In the genomic region with DNA sequence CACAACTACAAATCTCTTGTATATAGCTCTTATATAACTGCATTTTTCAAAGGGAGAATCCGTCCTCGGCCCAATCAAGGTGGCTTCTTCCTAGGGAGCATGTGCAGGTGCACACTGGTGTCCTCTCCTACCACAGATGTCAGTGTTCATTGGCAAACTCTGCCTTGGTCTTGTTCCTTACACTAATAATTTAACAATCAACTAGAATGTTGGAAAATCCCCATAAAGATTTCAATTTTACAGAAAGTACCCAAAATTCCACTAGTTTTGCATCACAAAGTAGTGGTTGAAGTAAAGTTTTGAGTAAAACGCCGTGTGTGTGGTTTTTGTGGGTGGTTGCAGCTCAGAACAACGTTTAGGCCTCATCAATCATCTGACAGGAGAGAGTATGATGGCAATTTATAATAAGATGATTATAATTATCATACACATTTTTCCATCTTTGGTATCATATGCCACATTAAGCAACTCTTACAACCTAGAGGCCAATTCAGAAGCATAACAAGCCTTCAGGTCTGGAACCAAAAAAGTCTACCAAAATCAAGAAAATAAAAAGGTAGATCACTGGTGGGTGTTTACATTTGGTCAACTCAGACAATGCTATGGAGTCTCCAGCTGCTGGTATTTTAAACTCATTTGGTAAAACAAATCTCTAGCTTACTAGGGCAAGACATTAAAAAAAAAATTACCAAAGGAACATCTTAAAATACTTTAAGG, we compare ENCODE assay signal across 9 cellular contexts.
DNase-seq lines count a peak whose midpoint lies in the region; ATAC-seq and TF ChIP-seq lines count a peak whose summit lies in the region.
"Had no signal": no experiment of that assay in that cellular context is flagged by ENCODE, and none has a peak within 500 bp of the region (broad histone marks: within the 10 kb centered on the region; RNA-seq: fewer than 3 reads in every experiment).

No MANE protein-coding gene starts in this region.

- H3K9me3 ChIP-seq in transverse colon = no peaks in the 10 kb centered on the region

- TF ChIP-seq CTCF in transverse colon (IDR thresholded peaks at IDR 0.05) (no peak), WTC11 (IDR thresholded peaks at IDR 0.05) (no peak)

- no peaks in the 10 kb centered on the region for H3K36me3 ChIP-seq in transverse colon

- intact Hi-C loops in transverse colon (cut with DNase I; ENCODE audit: low total_unique reads) = no loop called here

- no peak for TF ChIP-seq POLR2A in transverse colon (IDR thresholded peaks at IDR 0.05)

- peak overlapping the region; percentile 85 for H3K27ac Mint-ChIP-seq in activated naive CD4-positive, alpha-beta T cell treated with anti-CD3 and anti-CD28 coated beads, Interleukin-2, amount 10 ng/mL, durations not matched to agents 7 days and 5 days
- no peak overlapping the region for H3K27ac Mint-ChIP-seq in WTC11

- peaks cover 0 to 14% (median 0%) of the 10 kb centered on the region in 4 donors for H3K4me1 ChIP-seq in transverse colon

- peaks cover 93% of the 10 kb centered on the region for H3K4me1 Mint-ChIP-seq in activated naive CD4-positive, alpha-beta T cell treated with anti-CD3 and anti-CD28 coated beads, Interleukin-2, amount 10 ng/mL, durations not matched to agents 7 days and 5 days
- H3K4me1 Mint-ChIP-seq in WTC11 = peaks cover 10% of the 10 kb centered on the region

- H3K27me3 ChIP-seq in transverse colon = no peaks in the 10 kb centered on the region

- no peaks in the 10 kb centered on the region for H3K27me3 Mint-ChIP-seq in activated naive CD4-positive, alpha-beta T cell treated with anti-CD3 and anti-CD28 coated beads, Interleukin-2, amount 10 ng/mL, durations not matched to agents 7 days and 5 days
- no peaks in the 10 kb centered on the region for H3K27me3 Mint-ChIP-seq in WTC11 (ENCODE audit: low read depth)

- no peak for TF ChIP-seq EP300 in transverse colon (IDR thresholded peaks at IDR 0.05; ENCODE audit: low read depth)

- WGBS in transverse colon (ENCODE audit: low coverage in 1 of 2), 2 donors = 63 to 66% methylated on average over 3 to 5 of the region's 5 CpGs

- no peak overlapping the region for H3K4me3 ChIP-seq in transverse colon

- peak overlapping the region in 3 of 4 donors; percentile 2 to 47 (median 21) for H3K27ac ChIP-seq in transverse colon

- DNase-seq in activated CD8-positive, alpha-beta memory T cell treated with anti-CD3 and anti-CD28 coated beads for 24 hours = peak; percentile 77
- DNase-seq in activated CD8-positive, alpha-beta memory T cell treated with anti-CD3 and anti-CD28 coated beads, Interleukin-2, amount 50 U/mL, for 4 hours = no peak
- DNase-seq in activated naive CD4-positive, alpha-beta T cell treated with anti-CD3 and anti-CD28 coated beads, Interleukin-2, amount 10 ng/mL, durations not matched to agents 7 days and 5 days = peak; percentile 56
- DNase-seq in transverse colon (no peak), COLO668 (lab: John Stamatoyannopoulos, UW; ENCODE audit: unreplicated experiment) (no peak), WTC11 (ENCODE audit: low spot score) (no peak), NCI-H524 (lab: John Stamatoyannopoulos, UW) (no peak)
- DNase-seq: NCI-H510A treated with DMSO at 0.1 percent for 48 hours had no signal

- ATAC-seq in HG03175 (IDR thresholded peaks at IDR 0.05; ENCODE audit: unreplicated experiment) = peak; percentile 32
- no peak for ATAC-seq in WTC11

- POLR2A ChIA-PET in WTC11 (lab: Charles Lee) = no interaction called here

- peak overlapping the region; percentile 45 for H3K4me3 Mint-ChIP-seq in activated naive CD4-positive, alpha-beta T cell treated with anti-CD3 and anti-CD28 coated beads, Interleukin-2, amount 10 ng/mL, durations not matched to agents 7 days and 5 days
- no peak overlapping the region for H3K4me3 Mint-ChIP-seq in WTC11

- in situ Hi-C loops in transverse colon (cut with MboI; ENCODE audit: low pct_ligation_motif_present in 1 of 4, low pct_unique_long_range_greater_than_20kb in 1 of 4, low sequenced_read_pairs in 3 of 4) = no loop called here

- CTCF ChIA-PET in activated naive CD4-positive, alpha-beta T cell treated with anti-CD3 and anti-CD28 coated beads, Interleukin-2, amount 10 ng/mL, durations not matched to agents 7 days and 5 days (lab: Charles Lee) = interaction anchor here (0.6 to 4.3 kb wide), 11 partner anchors 9 to 339 kb away, joined by 3 to 28 read pairs (median 6); no protein-coding TSS in a partner anchor
- CTCF ChIA-PET in WTC11 (lab: Charles Lee) = no interaction called here

- peaks cover 6% of the 10 kb centered on the region for H3K9me3 Mint-ChIP-seq in activated naive CD4-positive, alpha-beta T cell treated with anti-CD3 and anti-CD28 coated beads, Interleukin-2, amount 10 ng/mL, durations not matched to agents 7 days and 5 days
- H3K9me3 Mint-ChIP-seq in WTC11 = no peaks in the 10 kb centered on the region

- H3K36me3 Mint-ChIP-seq in activated naive CD4-positive, alpha-beta T cell treated with anti-CD3 and anti-CD28 coated beads, Interleukin-2, amount 10 ng/mL, durations not matched to agents 7 days and 5 days = peaks cover 46% of the 10 kb centered on the region
- no peaks in the 10 kb centered on the region for H3K36me3 Mint-ChIP-seq in WTC11

TF ChIP-seq in WTC11, 78 proteins besides CTCF, POLR2A, EP300 and RAD21 (continues in another document):
- TF ChIP-seq SMAD3 (CRISPR knock-in tag; IDR thresholded peaks at IDR 0.05; ENCODE audit: borderline replicate concordance) (no peak), SOX15 (CRISPR knock-in tag; IDR thresholded peaks at IDR 0.05) (no peak), ZBTB21 (CRISPR knock-in tag; IDR thresholded peaks at IDR 0.05; ENCODE audit: borderline replicate concordance) (no peak), ATF1 (CRISPR knock-in tag; IDR thresholded peaks at IDR 0.05) (no peak), ZNF138 (CRISPR knock-in tag; conservative IDR thresholded peaks at IDR 0.05) (no peak), RORB (CRISPR knock-in tag; IDR thresholded peaks at IDR 0.05) (no peak), ETV6 (CRISPR knock-in tag; IDR thresholded peaks at IDR 0.05) (no peak)
- TF ChIP-seq, protein P1, sequence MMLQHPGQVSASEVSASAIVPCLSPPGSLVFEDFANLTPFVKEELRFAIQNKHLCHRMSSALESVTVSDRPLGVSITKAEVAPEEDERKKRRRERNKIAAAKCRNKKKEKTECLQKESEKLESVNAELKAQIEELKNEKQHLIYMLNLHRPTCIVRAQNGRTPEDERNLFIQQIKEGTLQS (CRISPR knock-in tag; conservative IDR thresholded peaks at IDR 0.05) = no peak
- TF ChIP-seq, protein P2, sequence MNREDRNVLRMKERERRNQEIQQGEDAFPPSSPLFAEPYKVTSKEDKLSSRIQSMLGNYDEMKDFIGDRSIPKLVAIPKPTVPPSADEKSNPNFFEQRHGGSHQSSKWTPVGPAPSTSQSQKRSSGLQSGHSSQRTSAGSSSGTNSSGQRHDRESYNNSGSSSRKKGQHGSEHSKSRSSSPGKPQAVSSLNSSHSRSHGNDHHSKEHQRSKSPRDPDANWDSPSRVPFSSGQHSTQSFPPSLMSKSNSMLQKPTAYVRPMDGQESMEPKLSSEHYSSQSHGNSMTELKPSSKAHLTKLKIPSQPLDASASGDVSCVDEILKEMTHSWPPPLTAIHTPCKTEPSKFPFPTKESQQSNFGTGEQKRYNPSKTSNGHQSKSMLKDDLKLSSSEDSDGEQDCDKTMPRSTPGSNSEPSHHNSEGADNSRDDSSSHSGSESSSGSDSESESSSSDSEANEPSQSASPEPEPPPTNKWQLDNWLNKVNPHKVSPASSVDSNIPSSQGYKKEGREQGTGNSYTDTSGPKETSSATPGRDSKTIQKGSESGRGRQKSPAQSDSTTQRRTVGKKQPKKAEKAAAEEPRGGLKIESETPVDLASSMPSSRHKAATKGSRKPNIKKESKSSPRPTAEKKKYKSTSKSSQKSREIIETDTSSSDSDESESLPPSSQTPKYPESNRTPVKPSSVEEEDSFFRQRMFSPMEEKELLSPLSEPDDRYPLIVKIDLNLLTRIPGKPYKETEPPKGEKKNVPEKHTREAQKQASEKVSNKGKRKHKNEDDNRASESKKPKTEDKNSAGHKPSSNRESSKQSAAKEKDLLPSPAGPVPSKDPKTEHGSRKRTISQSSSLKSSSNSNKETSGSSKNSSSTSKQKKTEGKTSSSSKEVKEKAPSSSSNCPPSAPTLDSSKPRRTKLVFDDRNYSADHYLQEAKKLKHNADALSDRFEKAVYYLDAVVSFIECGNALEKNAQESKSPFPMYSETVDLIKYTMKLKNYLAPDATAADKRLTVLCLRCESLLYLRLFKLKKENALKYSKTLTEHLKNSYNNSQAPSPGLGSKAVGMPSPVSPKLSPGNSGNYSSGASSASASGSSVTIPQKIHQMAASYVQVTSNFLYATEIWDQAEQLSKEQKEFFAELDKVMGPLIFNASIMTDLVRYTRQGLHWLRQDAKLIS (CRISPR knock-in tag; IDR thresholded peaks at IDR 0.05; ENCODE audit: borderline replicate concordance) = no peak
- TF ChIP-seq, protein P3, sequence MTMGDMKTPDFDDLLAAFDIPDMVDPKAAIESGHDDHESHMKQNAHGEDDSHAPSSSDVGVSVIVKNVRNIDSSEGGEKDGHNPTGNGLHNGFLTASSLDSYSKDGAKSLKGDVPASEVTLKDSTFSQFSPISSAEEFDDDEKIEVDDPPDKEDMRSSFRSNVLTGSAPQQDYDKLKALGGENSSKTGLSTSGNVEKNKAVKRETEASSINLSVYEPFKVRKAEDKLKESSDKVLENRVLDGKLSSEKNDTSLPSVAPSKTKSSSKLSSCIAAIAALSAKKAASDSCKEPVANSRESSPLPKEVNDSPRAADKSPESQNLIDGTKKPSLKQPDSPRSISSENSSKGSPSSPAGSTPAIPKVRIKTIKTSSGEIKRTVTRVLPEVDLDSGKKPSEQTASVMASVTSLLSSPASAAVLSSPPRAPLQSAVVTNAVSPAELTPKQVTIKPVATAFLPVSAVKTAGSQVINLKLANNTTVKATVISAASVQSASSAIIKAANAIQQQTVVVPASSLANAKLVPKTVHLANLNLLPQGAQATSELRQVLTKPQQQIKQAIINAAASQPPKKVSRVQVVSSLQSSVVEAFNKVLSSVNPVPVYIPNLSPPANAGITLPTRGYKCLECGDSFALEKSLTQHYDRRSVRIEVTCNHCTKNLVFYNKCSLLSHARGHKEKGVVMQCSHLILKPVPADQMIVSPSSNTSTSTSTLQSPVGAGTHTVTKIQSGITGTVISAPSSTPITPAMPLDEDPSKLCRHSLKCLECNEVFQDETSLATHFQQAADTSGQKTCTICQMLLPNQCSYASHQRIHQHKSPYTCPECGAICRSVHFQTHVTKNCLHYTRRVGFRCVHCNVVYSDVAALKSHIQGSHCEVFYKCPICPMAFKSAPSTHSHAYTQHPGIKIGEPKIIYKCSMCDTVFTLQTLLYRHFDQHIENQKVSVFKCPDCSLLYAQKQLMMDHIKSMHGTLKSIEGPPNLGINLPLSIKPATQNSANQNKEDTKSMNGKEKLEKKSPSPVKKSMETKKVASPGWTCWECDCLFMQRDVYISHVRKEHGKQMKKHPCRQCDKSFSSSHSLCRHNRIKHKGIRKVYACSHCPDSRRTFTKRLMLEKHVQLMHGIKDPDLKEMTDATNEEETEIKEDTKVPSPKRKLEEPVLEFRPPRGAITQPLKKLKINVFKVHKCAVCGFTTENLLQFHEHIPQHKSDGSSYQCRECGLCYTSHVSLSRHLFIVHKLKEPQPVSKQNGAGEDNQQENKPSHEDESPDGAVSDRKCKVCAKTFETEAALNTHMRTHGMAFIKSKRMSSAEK (CRISPR knock-in tag; IDR thresholded peaks at IDR 0.05; ENCODE audit: borderline replicate concordance) = no peak

Comparison
In these comparisons a context has a peak if more than half of its experiments do, and no peak if none do; other contexts are left out.
1. DNase-seq: peak in activated CD8-positive, alpha-beta memory T cell treated with anti-CD3 and anti-CD28 coated beads for 24 hours (single experiment) and activated naive CD4-positive, alpha-beta T cell treated with anti-CD3 and anti-CD28 coated beads, Interleukin-2, amount 10 ng/mL, durations not matched to agents 7 days and 5 days (single experiment); none in activated CD8-positive, alpha-beta memory T cell treated with anti-CD3 and anti-CD28 coated beads, Interleukin-2, amount 50 U/mL, for 4 hours (single experiment), transverse colon (single experiment), COLO668 (single experiment), WTC11 (single experiment) and NCI-H524 (0 of 2).